In genomic region chr12:113232787-113233585, GRCh38 we compare ENCODE assay signal across 8 cellular contexts. TPM values are rescaled to one million over a fixed set of nuclear protein-coding genes. Genes with fewer than 3 reads are reported as not detected.
A peak's percentile ranks its signal among the peaks of the same experiment; 100 is the strongest.
DNase-seq lines count a peak whose midpoint lies in the region; ATAC-seq and TF ChIP-seq lines count a peak whose summit lies in the region.

No MANE protein-coding gene starts in this region.

- no peaks in the 10 kb centered on the region for H3K27me3 ChIP-seq in psoas muscle (ENCODE audit: insufficient read depth in 3 of 3, low read length in 2 of 3)

- ATAC-seq in GM18519 (IDR thresholded peaks at IDR 0.05; ENCODE audit: low FRiP score, unreplicated experiment) (peak; percentile 34), HG02943 (IDR thresholded peaks at IDR 0.05; ENCODE audit: low read depth, unreplicated experiment) (peak; percentile 71), psoas muscle (peak; percentile 77 to 83 (median 80))

- H3K4me3 ChIP-seq in psoas muscle, result peak overlapping the region; percentile 45

- no peak for TF ChIP-seq CTCF in psoas muscle (IDR thresholded peaks at IDR 0.05)

- peaks cover 89% of the 10 kb centered on the region for H3K4me1 ChIP-seq in psoas muscle

- peak; percentile 96 for DNase-seq in NCI-H2171 (lab: John Stamatoyannopoulos, UW)
- peak in 2 of 3 experiments; percentile 19 to 33 for DNase-seq in activated CD8-positive, alpha-beta memory T cell treated with anti-CD3 and anti-CD28 coated beads for 48 hours (ENCODE audit: low read depth in 2 of 3, low spot score in 2 of 3)
- peak; percentile 85 for DNase-seq in germinal center (ENCODE audit: low spot score)
- DNase-seq in psoas muscle, result peak; percentile 75 to 91
- DNase-seq in OCI-M1 (lab: John Stamatoyannopoulos, UW), result no peak
- no peak for DNase-seq in mucosa of gallbladder (ENCODE audit: low spot score)

- peaks cover 0 to 24% of the 10 kb centered on the region in 2 donors for H3K36me3 ChIP-seq in psoas muscle (ENCODE audit: insufficient read depth in 1 of 2, low read depth in 1 of 2)

- 24 to 31% (median 25%) methylated on average over 25 of the region's 25 CpGs for WGBS in psoas muscle, 3 donors

- intact Hi-C loops in psoas muscle (cut with DNase I), result no loop called here

- H3K27ac ChIP-seq in psoas muscle, result peak overlapping the region; percentile 95

- H3K9me3 ChIP-seq in psoas muscle, result no peaks in the 10 kb centered on the region

RNA-seq across cellular contexts. Expression of gene TPCN1, which starts 11.7 kb away (rescaled TPM):
- total RNA-seq in psoas muscle (10 to 100 TPM; 24.9 to 36.2 (median 27.0) TPM), mucosa of gallbladder (97.1 TPM)
- 10 to 100 TPM in 2 of 3 donors, 1 to 10 TPM in 1; 7.6 to 33.7 (median 18.2) TPM for polyA plus RNA-seq in psoas muscle

RNA-seq across cellular contexts. Expression of gene RITA1, which starts 47.5 kb away (rescaled TPM):
- total RNA-seq in psoas muscle (10 to 100 TPM; 13.0 to 19.4 (median 14.7) TPM), mucosa of gallbladder (21.5 TPM)
- 10 to 100 TPM; 13.7 to 28.5 (median 15.5) TPM for polyA plus RNA-seq in psoas muscle

RNA-seq across cellular contexts. Expression of gene DDX54, which starts 47.7 kb away (rescaled TPM):
- total RNA-seq in psoas muscle (10 to 100 TPM; 61.9 to 93.5 (median 81.5) TPM), mucosa of gallbladder (55.9 TPM)
- polyA plus RNA-seq in psoas muscle, result 10 to 100 TPM; 53.6 to 88.7 (median 53.7) TPM

Comparison
In these comparisons a context has a peak if more than half of its experiments do, and no peak if none do; other contexts are left out.
1. DNase-seq: peak in NCI-H2171 (single experiment), activated CD8-positive, alpha-beta memory T cell treated with anti-CD3 and anti-CD28 coated beads for 48 hours (2 of 3), germinal center (single experiment) and psoas muscle (2 of 2); none in OCI-M1 (single experiment) and mucosa of gallbladder (single experiment).
2. Peak in every context shown above with its lines, with median percentiles within 50 percentile points of each other: ATAC-seq.